8 cellular contexts compared by ENCODE assay signal in the genomic region with DNA sequence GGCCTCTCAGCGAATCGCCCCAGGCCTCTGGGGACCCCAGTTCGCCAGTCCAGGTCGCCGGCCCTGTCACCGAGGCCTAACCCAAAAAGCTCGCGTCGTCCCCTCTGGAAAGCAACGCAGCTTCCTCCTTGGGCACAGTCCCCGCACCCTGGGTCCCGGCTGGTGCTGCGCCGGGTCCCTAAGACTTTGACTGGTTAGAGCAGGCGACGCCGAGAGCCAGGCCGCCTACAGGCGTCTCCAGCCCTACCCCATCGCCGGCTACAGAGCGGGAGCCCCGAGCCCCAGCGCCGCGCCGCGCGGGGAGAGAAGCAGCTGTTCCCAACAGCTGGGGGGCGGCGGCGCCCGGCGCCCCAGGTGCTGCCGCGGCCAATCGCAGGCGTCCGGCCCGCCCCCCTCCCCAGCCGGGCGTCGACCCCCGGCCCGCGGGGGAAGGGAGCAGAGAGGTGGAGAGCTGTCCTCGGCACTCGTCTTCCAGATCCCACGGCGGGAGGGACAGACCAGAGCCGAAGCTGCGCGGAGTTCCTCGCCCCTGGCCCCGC. TPM values are rescaled to one million over a fixed set of nuclear protein-coding genes. Genes with fewer than 3 reads are reported as not detected.
A peak's percentile ranks its signal among the peaks of the same experiment; 100 is the strongest.
DNase-seq lines count a peak whose midpoint lies in the region; FAIRE-seq and TF ChIP-seq lines count a peak whose summit lies in the region.

No MANE protein-coding gene starts in this region.

- 3% methylated on average over 55 of the region's 55 CpGs for WGBS in urinary bladder

- H4K20me1 ChIP-seq in endothelial cell of umbilical vein (replicated peaks; ENCODE audit: control insufficient read depth, extremely low read depth, insufficient read depth, low read length), result no peaks in the 10 kb centered on the region

- peak overlapping the region; percentile 73 for H2AFZ ChIP-seq in endothelial cell of umbilical vein (ENCODE audit: low read depth, low read length)

- H3K36me3 ChIP-seq in endothelial cell of umbilical vein (ENCODE audit: control insufficient read depth in 2 of 2, extremely low read depth in 1 of 2, insufficient read depth in 2 of 2, low read length in 2 of 2) (no peaks in the 10 kb centered on the region), urinary bladder (ENCODE audit: insufficient read depth) (no peaks in the 10 kb centered on the region), MG63 (no peaks in the 10 kb centered on the region)

- H3K9me3 ChIP-seq in endothelial cell of umbilical vein (replicated peaks; ENCODE audit: control insufficient read depth, insufficient read depth, low read length) (no peaks in the 10 kb centered on the region), MG63 (no peaks in the 10 kb centered on the region)

- H3K4me1 ChIP-seq in endothelial cell of umbilical vein (ENCODE audit: control insufficient read depth, extremely low read depth, insufficient read depth, low read length) (peaks cover 15% of the 10 kb centered on the region), urinary bladder (ENCODE audit: insufficient read depth) (no peaks in the 10 kb centered on the region)

- H3K9ac ChIP-seq in endothelial cell of umbilical vein (replicated peaks; ENCODE audit: extremely low read depth, insufficient read depth, low read length), result peak overlapping the region; percentile 26

- BruUV-seq in endothelial cell of umbilical vein (replicated peaks; lab: Mats Ljungman, UMichigan), result no TSS peak

- H3K79me2 ChIP-seq in endothelial cell of umbilical vein (ENCODE audit: control insufficient read depth, insufficient read depth, low read length), result no peaks in the 10 kb centered on the region

- H3K4me2 ChIP-seq in endothelial cell of umbilical vein (ENCODE audit: insufficient read depth, low read length), result peak overlapping the region; percentile 70

- CTCF ChIA-PET in endothelial cell of umbilical vein (lab: Charles Lee), result interaction anchor here (0.7 to 1.6 kb wide), 4 partner anchors 11 to 305 kb away, joined by 3 to 19 read pairs (median 3); no protein-coding TSS in a partner anchor

- TF ChIP-seq CTCF in endothelial cell of umbilical vein (IDR thresholded peaks at IDR 0.05; ENCODE audit: extremely low read depth in 1 of 2, insufficient read depth in 1 of 2, low read depth in 1 of 2, low read length in 2 of 2), result peak in 1 of 2 donors; percentile 26

- H3K27me3 ChIP-seq in endothelial cell of umbilical vein (ENCODE audit: control insufficient read depth in 2 of 2, insufficient read depth in 2 of 2, low read length in 2 of 2) (no peaks in the 10 kb centered on the region), MG63 (no peaks in the 10 kb centered on the region)

- no peak for FAIRE-seq in endothelial cell of umbilical vein (lab: Jason Lieb, UNC)

- POLR2A ChIA-PET in endothelial cell of umbilical vein (lab: Charles Lee), result no interaction called here

- H3K4me3 ChIP-seq in endothelial cell of umbilical vein (replicated peaks in 1 of 3; ENCODE audit: insufficient read depth in 1 of 3, low read depth in 1 of 3, low read length in 3 of 3) (peak overlapping the region; percentile 49 to 80 (median 59)), urinary bladder (ENCODE audit: low read depth, low read length) (peak overlapping the region; percentile 90), MG63 (no peak overlapping the region; the same call in 1 of the 2 replicates)

- no peak for TF ChIP-seq POLR2A in endothelial cell of umbilical vein (IDR thresholded peaks at IDR 0.05; ENCODE audit: low read depth, low read length)

- dilution Hi-C loops in endothelial cell of umbilical vein (cut with MboI; ENCODE audit: extremely low pct_ligation_motif_present, low sequenced_read_pairs), result no loop called here

- DNase-seq in stimulated activated CD4-positive, alpha-beta T cell treated with anti-CD3 and anti-CD28 coated beads, Interleukin-12 subunit alpha, Interleukin-12 subunit beta, amount 100 ng/mL, for 4 hours, result peak; percentile 10
- no peak for DNase-seq in stimulated activated CD4-positive, alpha-beta T cell treated with anti-CD3 and anti-CD28 coated beads, Interleukin-1b, Interleukin-23, amount 100 ng/mL, for 48 hours
- DNase-seq in endothelial cell of umbilical vein (ENCODE audit: low read depth, low spot score) (no peak), mucosa of gallbladder (ENCODE audit: low spot score) (peak; percentile 12), NCI-H2171 (lab: John Stamatoyannopoulos, UW) (no peak), MG63 (no peak), NCI-H748 treated with DMSO at 0.1 percent for 48 hours (lab: John Stamatoyannopoulos, UW) (no peak)

- intact Hi-C loops in endothelial cell of umbilical vein (cut with micrococcal nuclease), result loop anchor here (1.0 to 5.0 kb wide), 3 partner anchors 112 to 212 kb away; partner anchors contain the start of gene CAP2

- H3K9me1 ChIP-seq in endothelial cell of umbilical vein (replicated peaks; ENCODE audit: control insufficient read depth, extremely low read depth, insufficient read depth, low read length), result no peaks in the 10 kb centered on the region

- H3K27ac ChIP-seq in endothelial cell of umbilical vein (ENCODE audit: insufficient read depth, low read depth, low read length) (no peak overlapping the region), urinary bladder (ENCODE audit: low read depth) (peak overlapping the region; percentile 84)

TF ChIP-seq in endothelial cell of umbilical vein, 7 proteins besides CTCF, POLR2A, EP300 and RAD21:
- no peak for TF ChIP-seq POLR2AphosphoS5 (IDR thresholded peaks at IDR 0.05; ENCODE audit: insufficient read depth, low read depth, low read length)
- no peak for TF ChIP-seq JUN (IDR thresholded peaks at IDR 0.05; ENCODE audit: borderline replicate concordance, insufficient read depth, insufficient read length, low read depth)
- no peak for TF ChIP-seq MYC (IDR thresholded peaks at IDR 0.05; ENCODE audit: low read depth, low read length)
- no peak for TF ChIP-seq EZH2 (IDR thresholded peaks at IDR 0.05; ENCODE audit: borderline replicate concordance, low read depth, low read length, severe bottlenecking)
- no peak for TF ChIP-seq GATA2 (IDR thresholded peaks at IDR 0.05; ENCODE audit: insufficient read depth, insufficient read length, low read depth, low read length)
- TF ChIP-seq MAX (IDR thresholded peaks at IDR 0.05; ENCODE audit: insufficient read depth, insufficient read length), result no peak
- no peak for TF ChIP-seq FOS (IDR thresholded peaks at IDR 0.05; ENCODE audit: borderline replicate concordance, insufficient read depth, low read length)

RNA-seq across cellular contexts. Expression of gene RBM24, which starts 0.5 kb away (rescaled TPM):
- total RNA-seq in endothelial cell of umbilical vein (6.0 and 6.7 TPM in 2 replicates), mucosa of gallbladder (4.2 TPM), urinary bladder (18.1 TPM)
- polyA plus RNA-seq in endothelial cell of umbilical vein (6.6 and 12.1 TPM in 2 replicates), urinary bladder (22.4 TPM)
- 2.8 and 3.5 TPM in 2 replicates for polyA plus RNA-seq in endothelial cell of umbilical vein (2011; cell fraction: cytosol; rRNA removed)
- 3.0 and 3.1 TPM in 2 replicates for polyA plus RNA-seq in endothelial cell of umbilical vein (2011; cell fraction: nucleus; rRNA removed)
- polyA plus RNA-seq in endothelial cell of umbilical vein (2012), result 1.1 and 1.4 TPM in 2 replicates
- polyA minus RNA-seq in endothelial cell of umbilical vein, result 12.5 and 16.8 TPM in 2 replicates
- not detected for polyA minus RNA-seq in endothelial cell of umbilical vein (2011; cell fraction: cytosol; rRNA and poly(A)+ RNA removed)
- polyA minus RNA-seq in endothelial cell of umbilical vein (2011; cell fraction: nucleus; rRNA and poly(A)+ RNA removed), result 2.0 and 2.5 TPM in 2 replicates
- total RNA-seq in MG63 (2014; rRNA removed; shearing (Covaris generic); ENCODE audit: low replicate concordance), result 0.33 TPM in 1 of 2 replicates, not detected in the other

Comparison
In these comparisons a context has a peak if more than half of its experiments do, and no peak if none do; other contexts are left out.
1. DNase-seq: peak in stimulated activated CD4-positive, alpha-beta T cell treated with anti-CD3 and anti-CD28 coated beads, Interleukin-12 subunit alpha, Interleukin-12 subunit beta, amount 100 ng/mL, for 4 hours (single experiment) and mucosa of gallbladder (single experiment); none in stimulated activated CD4-positive, alpha-beta T cell treated with anti-CD3 and anti-CD28 coated beads, Interleukin-1b, Interleukin-23, amount 100 ng/mL, for 48 hours (single experiment), endothelial cell of umbilical vein (single experiment), NCI-H2171 (single experiment), MG63 (single experiment) and NCI-H748 treated with DMSO at 0.1 percent for 48 hours (single experiment).